Comparison of ENCODE assay signal across 8 cellular contexts in the genomic region with DNA sequence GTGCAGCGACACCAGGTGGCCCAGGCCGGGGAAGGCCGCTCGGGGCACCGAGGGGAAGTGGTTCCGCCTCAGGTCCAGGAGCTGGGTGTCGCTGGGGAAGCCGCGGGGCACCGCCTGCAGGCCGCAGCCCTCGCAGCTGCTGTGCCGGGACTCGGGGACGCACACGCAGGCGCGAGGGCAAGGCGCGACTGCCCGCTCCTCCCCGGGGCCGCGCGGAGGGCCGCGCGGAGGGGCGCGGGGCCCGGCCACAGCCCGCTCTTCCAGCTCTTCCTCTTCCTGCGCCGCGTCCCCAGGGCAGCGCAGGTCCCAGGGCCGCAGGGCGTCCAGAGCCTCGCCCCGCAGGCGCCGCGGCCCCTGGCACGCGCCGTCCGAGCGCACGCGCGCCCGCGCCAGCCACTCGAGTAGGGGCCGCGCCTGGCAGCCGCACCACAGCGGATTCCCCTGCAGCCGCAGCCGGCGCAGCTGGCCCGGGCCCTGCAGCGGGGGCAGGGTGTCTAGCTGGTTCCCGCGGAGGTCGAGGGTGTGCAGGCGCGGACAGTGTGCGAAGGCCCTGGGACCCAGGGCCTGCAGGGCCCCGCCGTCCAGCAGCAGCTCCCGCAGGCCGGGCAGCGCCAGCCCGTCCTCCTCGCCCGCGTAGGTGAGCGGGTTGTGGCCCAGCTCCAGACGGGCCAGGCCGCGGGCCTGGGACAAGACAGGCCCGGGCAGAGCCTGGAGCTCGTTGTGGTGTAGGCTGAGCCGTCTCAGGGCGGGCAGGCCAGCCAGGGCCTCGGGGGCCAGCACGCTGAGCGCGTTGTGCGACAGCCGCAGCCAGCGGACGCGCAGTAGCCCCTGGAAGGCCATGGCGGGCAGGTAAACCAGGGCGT. TPM values are rescaled to one million over a fixed set of nuclear protein-coding genes. Genes with fewer than 3 reads are reported as not detected.
DNase-seq lines count a peak whose midpoint lies in the region; ATAC-seq and TF ChIP-seq lines count a peak whose summit lies in the region.

No MANE protein-coding gene starts in this region.

- DNase-seq in NCI-H345 (lab: John Stamatoyannopoulos, UW) (peak; percentile 57), NCI-H345 treated with DMSO at 0.1 percent for 48 hours (lab: John Stamatoyannopoulos, UW; ENCODE audit: unreplicated experiment) (no peak), SJCRH30 (peak; percentile 34 to 42), left ventricle myocardium inferior (peak; percentile 76)
- peak; percentile 80 to 86 for DNase-seq in activated naive CD4-positive, alpha-beta T cell treated with anti-CD3 and anti-CD28 coated beads, Interleukin-2, amount 50 U/mL, for 72 hours (ENCODE audit: low spot score in 2 of 2)

- H3K9ac ChIP-seq in rectal smooth muscle tissue (ENCODE audit: low read length) = peak overlapping the region; percentile 21

- peak; percentile 66 for ATAC-seq in HG03432 (IDR thresholded peaks at IDR 0.05; ENCODE audit: unreplicated experiment)
- ATAC-seq in activated naive CD4-positive, alpha-beta T cell treated with anti-CD3 and anti-CD28 coated beads, Interleukin-2, amount 50 U/mL, for 72 hours = peak; percentile 88 to 91

- peak; percentile 70 for TF ChIP-seq CTCF in left ventricle myocardium inferior (IDR thresholded peaks at IDR 0.05; ENCODE audit: borderline replicate concordance)

- no peaks in the 10 kb centered on the region for H3K9me3 Mint-ChIP-seq in activated naive CD4-positive, alpha-beta T cell treated with anti-CD3 and anti-CD28 coated beads, Interleukin-2, amount 50 U/mL, for 72 hours

- 14% methylated on average over 97 of the region's 97 CpGs for WGBS in urinary bladder

- no peak overlapping the region for H3K27ac Mint-ChIP-seq in activated naive CD4-positive, alpha-beta T cell treated with anti-CD3 and anti-CD28 coated beads, Interleukin-2, amount 50 U/mL, for 72 hours

- H3K9me3 ChIP-seq in SJCRH30 (replicated peaks) = no peaks in the 10 kb centered on the region
- H3K9me3 ChIP-seq in left ventricle myocardium inferior (replicated peaks) = no peaks in the 10 kb centered on the region

- H3K4me3 ChIP-seq in SJCRH30 (peak overlapping the region; percentile 45), left ventricle myocardium inferior (peak overlapping the region; percentile 66), rectal smooth muscle tissue (ENCODE audit: low read length) (peak overlapping the region; percentile 72), urinary bladder (ENCODE audit: low read depth, low read length) (peak overlapping the region; percentile 48)

- H3K4me1 ChIP-seq in SJCRH30 (no peaks in the 10 kb centered on the region; the same call in 1 of the 2 replicates), left ventricle myocardium inferior (peaks cover 50% of the 10 kb centered on the region), rectal smooth muscle tissue (ENCODE audit: control insufficient read depth, insufficient read depth, low read length) (peaks cover 3% of the 10 kb centered on the region), urinary bladder (ENCODE audit: insufficient read depth) (no peaks in the 10 kb centered on the region)

- no peak overlapping the region for H3K27ac ChIP-seq in SJCRH30
- peak overlapping the region; percentile 88 for H3K27ac ChIP-seq in left ventricle myocardium inferior (replicated peaks)
- peak overlapping the region; percentile 7 for H3K27ac ChIP-seq in rectal smooth muscle tissue (ENCODE audit: low read depth, low read length)
- peak overlapping the region; percentile 34 for H3K27ac ChIP-seq in urinary bladder (ENCODE audit: low read depth)

- intact Hi-C loops in left ventricle myocardium inferior (cut with micrococcal nuclease) = no loop called here

- H3K27me3 ChIP-seq in SJCRH30 = no peaks in the 10 kb centered on the region
- no peaks in the 10 kb centered on the region for H3K27me3 ChIP-seq in left ventricle myocardium inferior (ENCODE audit: low read depth)
- no peaks in the 10 kb centered on the region for H3K27me3 ChIP-seq in rectal smooth muscle tissue (ENCODE audit: control insufficient read depth, insufficient read depth, low read length)

- H3K36me3 Mint-ChIP-seq in activated naive CD4-positive, alpha-beta T cell treated with anti-CD3 and anti-CD28 coated beads, Interleukin-2, amount 50 U/mL, for 72 hours = no peaks in the 10 kb centered on the region

- no peaks in the 10 kb centered on the region for H3K36me3 ChIP-seq in SJCRH30
- no peaks in the 10 kb centered on the region for H3K36me3 ChIP-seq in left ventricle myocardium inferior
- H3K36me3 ChIP-seq in rectal smooth muscle tissue (ENCODE audit: control insufficient read depth, insufficient read depth, low read length) = no peaks in the 10 kb centered on the region
- H3K36me3 ChIP-seq in urinary bladder (ENCODE audit: insufficient read depth) = no peaks in the 10 kb centered on the region

RNA-seq across cellular contexts. Expression of gene CHADL, which starts 2.8 kb away (rescaled TPM):
- 1.9 and 2.9 TPM in 2 replicates for total RNA-seq in SJCRH30 (2014; rRNA removed; shearing (Covaris generic))
- total RNA-seq in activated naive CD4-positive, alpha-beta T cell treated with anti-CD3 and anti-CD28 coated beads, Interleukin-2, amount 50 U/mL, for 72 hours = under 1 TPM; 0.20 to 0.29 TPM
- total RNA-seq in left ventricle myocardium inferior = 10.3 TPM
- total RNA-seq in urinary bladder = 1.8 TPM
- 3.5 TPM for polyA plus RNA-seq in urinary bladder

RNA-seq across cellular contexts. Expression of gene L3MBTL2, which starts 32.8 kb away (rescaled TPM):
- total RNA-seq in SJCRH30 (2014; rRNA removed; shearing (Covaris generic)) = 21.6 and 22.5 TPM in 2 replicates
- total RNA-seq in activated naive CD4-positive, alpha-beta T cell treated with anti-CD3 and anti-CD28 coated beads, Interleukin-2, amount 50 U/mL, for 72 hours = 10 to 100 TPM; 30.5 to 34.4 TPM
- total RNA-seq in left ventricle myocardium inferior (15.2 TPM), urinary bladder (12.4 TPM)
- 21.7 TPM for polyA plus RNA-seq in urinary bladder

RNA-seq across cellular contexts. Expression of gene RANGAP1, which starts 48.0 kb away (rescaled TPM):
- total RNA-seq in SJCRH30 (2014; rRNA removed; shearing (Covaris generic)) = 55.4 and 56.5 TPM in 2 replicates
- 100 to 1,000 TPM; 137 to 142 TPM for total RNA-seq in activated naive CD4-positive, alpha-beta T cell treated with anti-CD3 and anti-CD28 coated beads, Interleukin-2, amount 50 U/mL, for 72 hours
- total RNA-seq in left ventricle myocardium inferior (36.4 TPM), urinary bladder (15.0 TPM)
- 41.8 TPM for polyA plus RNA-seq in urinary bladder
